ENCODE assay signal across 1 cellular context in the genomic region with DNA sequence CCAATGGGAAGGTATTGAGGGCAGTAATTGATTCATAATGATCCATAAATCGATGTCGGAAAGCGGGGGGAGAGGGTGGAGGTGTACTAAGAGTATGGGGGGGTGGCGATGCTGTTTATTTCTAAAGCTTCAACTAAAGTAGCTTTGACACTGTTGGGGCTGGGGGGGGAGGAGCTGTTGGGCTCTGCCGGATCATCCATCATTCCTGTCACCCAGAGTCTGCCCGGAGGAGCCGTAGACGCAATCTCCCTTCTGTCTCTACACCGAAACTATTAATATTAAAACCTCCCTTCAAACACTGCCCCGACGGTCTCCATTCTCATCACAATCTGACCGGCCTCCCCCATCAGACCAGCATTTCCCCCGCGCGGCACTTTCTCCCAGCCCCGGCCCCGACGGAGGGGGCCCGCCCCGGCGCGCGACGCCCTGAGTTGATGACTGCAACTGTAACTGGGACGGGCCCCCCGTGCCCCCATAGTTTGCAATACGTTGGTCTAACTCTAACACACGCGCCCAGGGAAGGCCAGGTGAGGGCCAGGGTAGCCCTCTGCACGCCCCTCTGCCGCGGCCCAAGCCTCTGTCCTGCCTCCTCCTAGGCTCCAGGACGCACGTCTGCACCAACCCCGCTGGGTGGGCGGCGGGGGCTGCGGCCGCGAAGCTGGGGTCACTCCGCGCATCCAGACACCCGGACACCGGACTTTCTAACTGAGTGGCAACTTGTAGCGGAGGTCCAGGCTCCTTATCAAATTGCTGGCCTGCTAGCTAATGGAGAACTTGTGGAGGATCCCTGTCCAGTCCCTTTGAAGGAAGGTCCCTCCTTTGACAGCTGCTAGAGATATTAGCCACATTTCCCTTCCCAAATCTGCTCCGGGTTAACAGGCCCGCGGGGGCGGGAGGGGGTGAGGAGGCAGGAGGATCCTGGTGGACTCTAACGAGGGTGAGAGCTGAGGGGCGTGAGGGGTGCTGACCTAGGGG.
TF ChIP-seq lines count a peak whose summit lies in the region.

No MANE protein-coding gene starts in this region.

TF ChIP-seq in K562, 482 proteins besides CTCF, POLR2A, EP300 and RAD21 (continued from another document):
- TF ChIP-seq ZBTB33 (CRISPR knock-in tag; IDR thresholded peaks at IDR 0.05) (peak; percentile 73), ZNF436 (CRISPR knock-in tag; IDR thresholded peaks at IDR 0.05) (no peak), FOXK1 (CRISPR knock-in tag; IDR thresholded peaks at IDR 0.05; ENCODE audit: borderline replicate concordance) (no peak), POLR2G (IDR thresholded peaks at IDR 0.05; ENCODE audit: low read depth, low read length) (peak; percentile 62), RBM22 (IDR thresholded peaks at IDR 0.05; ENCODE audit: low read depth, low read length, poor library complexity, severe bottlenecking) (peak; percentile 88), CHD1 (IDR thresholded peaks at IDR 0.05; ENCODE audit: low read length) (no peak), SRF (CRISPR knock-in tag; IDR thresholded peaks at IDR 0.05) (no peak), MEIS2 (IDR thresholded peaks at IDR 0.05; ENCODE audit: partially characterized antibody) (peak; percentile 80), PBX2 (CRISPR knock-in tag; IDR thresholded peaks at IDR 0.05; ENCODE audit: low read depth) (no peak), PBX2 (tag; conservative IDR thresholded peaks at IDR 0.05; ENCODE audit: low read depth) (peak; percentile 63), ZNF518B (CRISPR knock-in tag; IDR thresholded peaks at IDR 0.05) (no peak)
- TF ChIP-seq, protein P1, sequence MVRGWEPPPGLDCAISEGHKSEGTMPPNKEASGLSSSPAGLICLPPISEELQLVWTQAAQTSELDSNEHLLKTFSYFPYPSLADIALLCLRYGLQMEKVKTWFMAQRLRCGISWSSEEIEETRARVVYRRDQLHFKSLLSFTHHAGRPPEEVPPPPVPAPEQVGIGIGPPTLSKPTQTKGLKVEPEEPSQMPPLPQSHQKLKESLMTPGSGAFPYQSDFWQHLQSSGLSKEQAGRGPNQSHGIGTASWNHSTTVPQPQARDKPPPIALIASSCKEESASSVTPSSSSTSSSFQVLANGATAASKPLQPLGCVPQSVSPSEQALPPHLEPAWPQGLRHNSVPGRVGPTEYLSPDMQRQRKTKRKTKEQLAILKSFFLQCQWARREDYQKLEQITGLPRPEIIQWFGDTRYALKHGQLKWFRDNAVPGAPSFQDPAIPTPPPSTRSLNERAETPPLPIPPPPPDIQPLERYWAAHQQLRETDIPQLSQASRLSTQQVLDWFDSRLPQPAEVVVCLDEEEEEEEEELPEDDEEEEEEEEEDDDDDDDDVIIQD (CRISPR knock-in tag; IDR thresholded peaks at IDR 0.05), result no peak
